ENCODE assay signal across 23 cellular contexts in the genomic region with DNA sequence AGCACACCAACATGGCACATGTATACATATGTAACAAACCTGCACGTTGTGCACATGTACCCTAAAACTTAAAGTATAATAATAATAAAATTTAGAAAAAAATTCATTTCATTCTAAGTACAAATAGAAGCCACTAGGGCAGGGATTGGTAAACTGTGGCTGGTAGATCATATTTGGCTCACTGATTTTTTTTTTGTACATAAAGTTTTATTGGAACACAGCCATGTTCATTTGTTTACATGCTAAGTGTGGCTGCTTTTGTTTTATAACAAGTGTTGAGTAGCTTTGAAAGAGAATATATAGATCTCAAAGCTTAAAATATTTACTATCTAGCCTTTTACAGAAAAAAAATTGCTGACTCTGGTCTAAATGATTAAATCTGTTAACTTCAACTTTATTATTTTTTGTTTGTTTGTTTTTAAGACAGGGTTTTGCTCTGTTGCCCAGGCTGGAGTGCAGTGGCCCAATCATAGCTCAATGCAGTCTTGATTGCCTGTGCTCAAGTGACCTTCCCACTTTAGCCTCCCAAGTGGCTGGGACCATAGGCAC. TPM values are rescaled to one million over a fixed set of nuclear protein-coding genes. Genes with fewer than 3 reads are reported as not detected.
A peak's percentile ranks its signal among the peaks of the same experiment; 100 is the strongest.
DNase-seq lines count a peak whose midpoint lies in the region; ATAC-seq, FAIRE-seq and TF ChIP-seq lines count a peak whose summit lies in the region.
"Had no signal": no experiment of that assay in that cellular context is flagged by ENCODE, and none has a peak within 500 bp of the region (broad histone marks: within the 10 kb centered on the region; RNA-seq: fewer than 3 reads in every experiment).

No MANE protein-coding gene starts in this region.

- POLR2A ChIA-PET in HepG2 (lab: Yijun Ruan, JAX) (no interaction called here), IMR-90 (lab: Charles Lee; ENCODE audit: unreplicated experiment) (no interaction called here), GM12878 (lab: Charles Lee) (no interaction called here)

- H2AFZ ChIP-seq in HepG2 (ENCODE audit: low read length) (no peak overlapping the region), IMR-90 (replicated peaks; ENCODE audit: low read length, poor library complexity) (no peak overlapping the region), GM12878 (ENCODE audit: control insufficient read depth, low read depth, low read length) (no peak overlapping the region), smooth muscle cell (ENCODE audit: low read depth) (no peak overlapping the region)

- H3K9ac ChIP-seq in HepG2 (ENCODE audit: insufficient read depth, low read depth, low read length), result no peak overlapping the region
- no peak overlapping the region for H3K9ac ChIP-seq in IMR-90 (ENCODE audit: low read depth, low read length)
- H3K9ac ChIP-seq in GM12878 (ENCODE audit: control insufficient read depth, insufficient read depth, low read length), result no peak overlapping the region
- H3K9ac ChIP-seq in smooth muscle cell (ENCODE audit: low read depth), result no peak overlapping the region
- H3K9ac ChIP-seq: BLaER1 had no signal

- intact Hi-C loops in HepG2 (cut with micrococcal nuclease; ENCODE audit: unreplicated experiment), result no loop called here
- intact Hi-C loops in right lobe of liver (cut with DNase I), result no loop called here
- intact Hi-C loops in IMR-90 (cut with micrococcal nuclease), result no loop called here
- intact Hi-C loops in GM12878 (cut with micrococcal nuclease; ENCODE audit: unreplicated experiment), result no loop called here
- intact Hi-C loops in thyroid gland (cut with DNase I), result no loop called here

- H2BK15ac ChIP-seq in IMR-90 (ENCODE audit: low read depth, low read length), result no peak overlapping the region

- H2BK120ac ChIP-seq in IMR-90 (ENCODE audit: low read depth, low read length), result no peak overlapping the region

- H3K23ac ChIP-seq in IMR-90 (ENCODE audit: low read depth, low read length), result no peak overlapping the region

- TF ChIP-seq RAD21 in HepG2 (CRISPR knock-in tag; IDR thresholded peaks at IDR 0.05), result no peak
- TF ChIP-seq RAD21 in IMR-90 (IDR thresholded peaks at IDR 0.05; ENCODE audit: low read length), result no peak
- TF ChIP-seq RAD21 in GM12878 (IDR thresholded peaks at IDR 0.05; ENCODE audit: insufficient read depth, low read depth, low read length), result no peak

- H3K56ac ChIP-seq in IMR-90 (ENCODE audit: extremely low read depth, insufficient read depth, low read length), result no peak overlapping the region

- H3F3A ChIP-seq in smooth muscle cell (ENCODE audit: low read depth), result no peaks in the 10 kb centered on the region

- no peak for TF ChIP-seq EP300 in HepG2 (IDR thresholded peaks at IDR 0.05; ENCODE audit: low read depth in 2 of 2, low read length in 2 of 2)
- no peak for TF ChIP-seq EP300 in HepG2 (CRISPR knock-in tag; IDR thresholded peaks at IDR 0.05; ENCODE audit: borderline replicate concordance)
- no peak for TF ChIP-seq EP300 in GM12878 (IDR thresholded peaks at IDR 0.05; ENCODE audit: borderline replicate concordance in 1 of 2, control insufficient read depth in 1 of 2, low read depth in 2 of 2, low read length in 2 of 2)

- H4K91ac ChIP-seq in IMR-90 (ENCODE audit: insufficient read depth, low read depth, low read length), result no peak overlapping the region

- dilution Hi-C loops in IMR-90 (cut with HindIII; ENCODE audit: low sequenced_read_pairs, unreplicated experiment), result no loop called here

- H3K36me3 ChIP-seq in HepG2 (replicated peaks in 1 of 2; ENCODE audit: control insufficient read depth in 1 of 2, insufficient read depth in 2 of 2, low read length in 2 of 2), result no peaks in the 10 kb centered on the region
- no peaks in the 10 kb centered on the region for H3K36me3 ChIP-seq in right lobe of liver
- peaks cover 2% of the 10 kb centered on the region; the same call in 1 of the 2 replicates for H3K36me3 ChIP-seq in IMR-90 (ENCODE audit: control insufficient read depth, insufficient read depth, low read length)
- H3K36me3 ChIP-seq in GM12878 (ENCODE audit: control insufficient read depth in 2 of 2, insufficient read depth in 2 of 2, low read length in 1 of 2), result no peaks in the 10 kb centered on the region
- peaks cover 5 to 8% of the 10 kb centered on the region in 2 donors for H3K36me3 ChIP-seq in thyroid gland
- no peaks in the 10 kb centered on the region for H3K36me3 ChIP-seq in smooth muscle cell (ENCODE audit: low read depth)
- H3K36me3 ChIP-seq: BE2C, BLaER1 had no signal

- no peaks in the 10 kb centered on the region; a peak in 1 of 5 replicates for H3K27me3 ChIP-seq in HepG2 (ENCODE audit: control insufficient read depth in 1 of 2, insufficient read depth in 2 of 2, low read length in 2 of 2)
- no peaks in the 10 kb centered on the region for H3K27me3 ChIP-seq in right lobe of liver
- no peaks in the 10 kb centered on the region for H3K27me3 ChIP-seq in IMR-90 (ENCODE audit: control insufficient read depth, insufficient read depth, low read length)
- no peaks in the 10 kb centered on the region for H3K27me3 ChIP-seq in GM12878 (replicated peaks in 1 of 2; ENCODE audit: control insufficient read depth in 2 of 2, insufficient read depth in 2 of 2, low read length in 1 of 2)
- H3K27me3 ChIP-seq in thyroid gland, result no peaks in the 10 kb centered on the region
- no peaks in the 10 kb centered on the region for H3K27me3 ChIP-seq in smooth muscle cell (ENCODE audit: low read depth)
- H3K27me3 ChIP-seq: BLaER1 had no signal

- BruUV-seq in HepG2 (replicated peaks; lab: Mats Ljungman, UMichigan), result no TSS peak
- BruUV-seq in IMR-90 (replicated peaks; lab: Mats Ljungman, UMichigan), result no TSS peak
- BruUV-seq in GM12878 (replicated peaks; lab: Mats Ljungman, UMichigan), result no TSS peak

- no peak overlapping the region for H2BK20ac ChIP-seq in IMR-90 (ENCODE audit: low read depth, low read length)

- H3K9me3 ChIP-seq in HepG2 (ENCODE audit: low read length) (no peaks in the 10 kb centered on the region), right lobe of liver (no peaks in the 10 kb centered on the region), IMR-90 (ENCODE audit: control insufficient read depth, insufficient read depth, low read length) (no peaks in the 10 kb centered on the region), GM12878 (replicated peaks; ENCODE audit: control insufficient read depth, insufficient read depth, low read length) (no peaks in the 10 kb centered on the region), thyroid gland (no peaks in the 10 kb centered on the region), smooth muscle cell (replicated peaks; ENCODE audit: low read depth) (no peaks in the 10 kb centered on the region)
- H3K9me3 ChIP-seq: BE2C, BLaER1, Caco-2 had no signal

- H4K5ac ChIP-seq in IMR-90 (ENCODE audit: low read depth, low read length), result no peak overlapping the region

- H2AK5ac ChIP-seq in IMR-90 (ENCODE audit: low read depth, low read length), result no peak overlapping the region

- H3K4me1 ChIP-seq in HepG2 (ENCODE audit: insufficient read depth, low read length) (no peaks in the 10 kb centered on the region), right lobe of liver (no peaks in the 10 kb centered on the region), IMR-90 (ENCODE audit: control insufficient read depth, insufficient read depth, low read length) (no peaks in the 10 kb centered on the region), GM12878 (ENCODE audit: control insufficient read depth, insufficient read depth, low read length) (no peaks in the 10 kb centered on the region), thyroid gland (no peaks in the 10 kb centered on the region), smooth muscle cell (ENCODE audit: low read depth) (no peaks in the 10 kb centered on the region)
- H3K4me1 ChIP-seq: BE2C, BLaER1, Caco-2 had no signal

- RAD21 ChIA-PET in GM12878 (lab: Charles Lee; ENCODE audit: unreplicated experiment), result no interaction called here

- H2BK5ac ChIP-seq in IMR-90 (ENCODE audit: low read depth, low read length, poor library complexity, severe bottlenecking), result no peak overlapping the region

- TF ChIP-seq CTCF in HepG2 (CRISPR knock-in tag; IDR thresholded peaks at IDR 0.05), result no peak
- TF ChIP-seq CTCF in right lobe of liver (IDR thresholded peaks at IDR 0.05), result no peak
- TF ChIP-seq CTCF in IMR-90 (conservative IDR thresholded peaks at IDR 0.05; ENCODE audit: low read depth, low read length), result no peak
- TF ChIP-seq CTCF in GM12878 (IDR thresholded peaks at IDR 0.05 in 2 of 3, conservative IDR thresholded peaks at IDR 0.05 in 1 of 3; ENCODE audit: control insufficient read depth in 2 of 3, extremely low read depth in 1 of 3, insufficient read depth in 1 of 3, low read depth in 3 of 3, low read length in 3 of 3), result no peak
- TF ChIP-seq CTCF in thyroid gland (IDR thresholded peaks at IDR 0.05), result no peak
- TF ChIP-seq CTCF in smooth muscle cell (IDR thresholded peaks at IDR 0.05; ENCODE audit: borderline replicate concordance, insufficient read depth, poor library complexity, severe bottlenecking), result no peak

- FAIRE-seq in HepG2 (lab: Jason Lieb, UNC) (no peak), GM12878 (lab: Jason Lieb, UNC) (no peak)
- FAIRE-seq: D721Med, G401.6, GM12892, GM18507 had no signal

- no peak for TF ChIP-seq POLR2A in HepG2 (IDR thresholded peaks at IDR 0.05; ENCODE audit: insufficient read depth in 1 of 2, low read depth in 2 of 2, low read length in 2 of 2)
- TF ChIP-seq POLR2A in right lobe of liver (IDR thresholded peaks at IDR 0.05), result no peak
- no peak for TF ChIP-seq POLR2A in IMR-90 (IDR thresholded peaks at IDR 0.05; ENCODE audit: low read depth, low read length)
- TF ChIP-seq POLR2A in GM12878 (IDR thresholded peaks at IDR 0.05; ENCODE audit: low read depth, low read length), result no peak
- no peak for TF ChIP-seq POLR2A in thyroid gland (IDR thresholded peaks at IDR 0.05)

- H3K79me2 ChIP-seq in HepG2 (ENCODE audit: insufficient read depth, low read length) (no peaks in the 10 kb centered on the region), GM12878 (ENCODE audit: control insufficient read depth, insufficient read depth, low read length) (no peaks in the 10 kb centered on the region), smooth muscle cell (ENCODE audit: low read depth) (no peaks in the 10 kb centered on the region)

- H3K9me1 ChIP-seq in IMR-90 (ENCODE audit: insufficient read depth, low read length), result peaks cover 3% of the 10 kb centered on the region; the same call in 1 of the 2 replicates

- H4K20me1 ChIP-seq in HepG2 (ENCODE audit: insufficient read depth, low read length) (no peaks in the 10 kb centered on the region), IMR-90 (ENCODE audit: insufficient read depth, low read length) (no peaks in the 10 kb centered on the region), GM12878 (ENCODE audit: control insufficient read depth, insufficient read depth) (no peaks in the 10 kb centered on the region), smooth muscle cell (ENCODE audit: low read depth) (no peaks in the 10 kb centered on the region)
- H4K20me1 ChIP-seq: BLaER1 had no signal

- H4K8ac ChIP-seq in IMR-90 (ENCODE audit: low read depth in 2 of 2, low read length in 2 of 2), result no peak overlapping the region

- H3K4me3 ChIP-seq in HepG2 (replicated peaks in 1 of 3; ENCODE audit: insufficient read depth in 1 of 3, low read depth in 2 of 3, low read length in 3 of 3), result no peak overlapping the region
- no peak overlapping the region for H3K4me3 ChIP-seq in right lobe of liver
- no peak overlapping the region for H3K4me3 ChIP-seq in IMR-90 (ENCODE audit: insufficient read depth, low read depth, low read length)
- H3K4me3 ChIP-seq in GM12878, result no peak overlapping the region
- H3K4me3 ChIP-seq in thyroid gland (replicated peaks in 1 of 3), result no peak overlapping the region
- H3K4me3 ChIP-seq in smooth muscle cell, result no peak overlapping the region
- H3K4me3 ChIP-seq: BLaER1 had no signal

- H3K27ac ChIP-seq in HepG2 (ENCODE audit: extremely low read length, insufficient read depth, low read length) (no peak overlapping the region), right lobe of liver (no peak overlapping the region), IMR-90 (ENCODE audit: insufficient read depth, low read length) (no peak overlapping the region), GM12878 (ENCODE audit: control insufficient read depth, insufficient read depth) (no peak overlapping the region), thyroid gland (no peak overlapping the region), smooth muscle cell (ENCODE audit: low read depth) (no peak overlapping the region)
- H3K27ac ChIP-seq: 22Rv1, BLaER1 had no signal

- no peak overlapping the region for H3K18ac ChIP-seq in IMR-90 (ENCODE audit: low read depth, low read length)

- no peak for ATAC-seq in HepG2
- ATAC-seq in right lobe of liver, result no peak
- no peak for ATAC-seq in IMR-90 (ENCODE audit: low read depth)
- ATAC-seq in GM12878, result no peak
- ATAC-seq: CD8-positive, alpha-beta T cell had no signal

- H2AK9ac ChIP-seq in IMR-90 (replicated peaks; ENCODE audit: low read depth, low read length, poor library complexity), result no peak overlapping the region

- in situ Hi-C loops in HepG2 (cut with HindIII; ENCODE audit: extremely low pct_ligation_motif_present, low pct_unique_long_range_greater_than_20kb), result no loop called here
- in situ Hi-C loops in IMR-90 (cut with MboI; ENCODE audit: low sequenced_read_pairs), result no loop called here
- in situ Hi-C loops in GM12878 (cut with MboI), result no loop called here

- CTCF ChIA-PET in HepG2 (lab: Yijun Ruan, JAX; ENCODE audit: low intra/inter-chr PET ratio, low total read pairs), result no interaction called here
- CTCF ChIA-PET in IMR-90 (lab: Yijun Ruan, JAX), result interaction anchor here (0.6 kb wide), 1 partner anchor 20 kb away, joined by 3 read pairs; no protein-coding TSS in a partner anchor
- CTCF ChIA-PET in GM12878 (lab: Yijun Ruan, JAX), result interaction anchor here (0.6 to 2.1 kb wide), 4 partner anchors 12 to 124 kb away, joined by 3 to 5 read pairs (median 4); no protein-coding TSS in a partner anchor

- no peaks in the 10 kb centered on the region for H3K79me1 ChIP-seq in IMR-90 (ENCODE audit: low read depth in 1 of 2, low read length in 2 of 2)

- no peak overlapping the region for H3K14ac ChIP-seq in IMR-90 (replicated peaks; ENCODE audit: low read depth, low read length)

- 0% methylated on average over 1 of the region's 1 CpG for WGBS in HepG2 (ENCODE audit: low lambda C conversion rate)
- 100% methylated on average over 1 of the region's 1 CpG for WGBS in right lobe of liver (ENCODE audit: insufficient coverage, low coverage, low lambda C conversion rate, missing lambda C conversion rate)
- no CpG with 5 or more reads among the region's 1 CpG for WGBS in IMR-90 (ENCODE audit: extremely low coverage in 2 of 2, insufficient read length in 1 of 2), 2 experiments
- 36% methylated on average over 1 of the region's 1 CpG for WGBS in GM12878 (ENCODE audit: insufficient coverage, insufficient replicate concordance, low lambda C conversion rate, missing lambda C conversion rate)
- 79 to 85% methylated on average over 1 of the region's 1 CpG for WGBS in thyroid gland, 2 donors
- WGBS in smooth muscle cell (ENCODE audit: low lambda C conversion rate), result 71% methylated on average over 1 of the region's 1 CpG

- H3K4me2 ChIP-seq in HepG2 (ENCODE audit: low read depth, low read length) (no peak overlapping the region), IMR-90 (ENCODE audit: low read depth, low read length) (no peak overlapping the region), GM12878 (ENCODE audit: control insufficient read depth, insufficient read depth) (no peak overlapping the region), smooth muscle cell (no peak overlapping the region)
- H3K4me2 ChIP-seq: BLaER1 had no signal

- no peak for DNase-seq in HepG2 (ENCODE audit: low spot score)
- DNase-seq in right lobe of liver, result no peak
- DNase-seq in IMR-90, result no peak
- no peak for DNase-seq in GM12878 (ENCODE audit: low read depth, low spot score)
- peak; percentile 24 to 41 for DNase-seq in thyroid gland
- no peak for DNase-seq in smooth muscle cell (lab: John Stamatoyannopoulos, UW; ENCODE audit: unreplicated experiment)
- DNase-seq in activated naive CD4-positive, alpha-beta T cell treated with Interleukin-2 at 50 U/mL for 16 hours, result no peak
- no peak for DNase-seq in NCI-H510A treated with DMSO at 0.1 percent for 48 hours (lab: John Stamatoyannopoulos, UW)
- DNase-seq: ACHN; BE2C; C1 segment of cervical spinal cord; Caco-2; Calu3; CD4-positive, alpha-beta T cell; CD8-positive, alpha-beta T cell; DMS79 treated with DMSO at 0.1 percent for 48 hours; GF-D8 had no signal

- SMC1A ChIA-PET in GM12878 (lab: Charles Lee; ENCODE audit: uncharacterized antibody, unreplicated experiment), result interaction anchor here (1.3 to 1.4 kb wide), 2 partner anchors 96 to 123 kb away, joined by 3 to 6 read pairs; no protein-coding TSS in a partner anchor

- no peak overlapping the region for H3K4ac ChIP-seq in IMR-90 (ENCODE audit: low read depth, low read length)

RNA-seq across cellular contexts. Expression of gene SLC30A4, which starts 32.8 kb away (rescaled TPM):
- total RNA-seq in HepG2 (2016; rRNA removed; fragmentation: Illumina TruSeq; extraction: Trizol), result 0.04 TPM in 1 of 2 replicates, not detected in the other
- not detected in 2 replicates for total RNA-seq in HepG2 (2016; cell fraction: cytosol; rRNA removed; fragmentation: Illumina TruSeq; extraction: Trizol; ENCODE audit: low read depth)
- 0.02 and 0.06 TPM in 2 replicates for total RNA-seq in HepG2 (2016; cell fraction: insoluble cytoplasmic fraction; rRNA removed; fragmentation: Illumina TruSeq; extraction: Trizol)
- total RNA-seq in HepG2 (2016; cell fraction: membrane; rRNA removed; fragmentation: Illumina TruSeq; extraction: Trizol), result 0.06 TPM in 1 of 2 replicates, not detected in the other
- 0.09 TPM in 1 of 2 replicates, not detected in the other for total RNA-seq in HepG2 (2016; cell fraction: nucleus; rRNA removed; fragmentation: Illumina TruSeq; extraction: Trizol)
- polyA plus RNA-seq in HepG2 (2011; rRNA removed), result 0.01 TPM in 2 replicates
- polyA plus RNA-seq in HepG2 (2011; cell fraction: cytosol; rRNA removed), result not detected in 2 replicates
- 0.03 and 0.07 TPM in 2 replicates for polyA plus RNA-seq in HepG2 (2011; cell fraction: nucleus; rRNA removed)
- polyA plus RNA-seq in HepG2 (2012), result 0.05 TPM in 1 of 2 replicates, not detected in the other
- polyA plus RNA-seq in HepG2 (2016; cell fraction: cytosol; fragmentation: Illumina TruSeq; extraction: Trizol; ENCODE audit: low read depth), result not detected in 2 replicates
- polyA plus RNA-seq in HepG2 (2016; cell fraction: insoluble cytoplasmic fraction; fragmentation: Illumina TruSeq; extraction: Trizol; ENCODE audit: low read depth), result 0.03 TPM in 1 of 2 replicates, not detected in the other
- not detected in 2 replicates for polyA plus RNA-seq in HepG2 (2016; cell fraction: membrane; fragmentation: Illumina TruSeq; extraction: Trizol; ENCODE audit: low read depth)
- 0.27 TPM in 1 of 2 replicates, not detected in the other for polyA plus RNA-seq in HepG2 (2016; cell fraction: nucleus; fragmentation: Illumina TruSeq; extraction: Trizol; ENCODE audit: insufficient read depth, low read depth)
- 2.8 TPM in 1 of 2 replicates, not detected in the other for polyA minus RNA-seq in HepG2 (2011; rRNA and poly(A)+ RNA removed; ENCODE audit: low replicate concordance)
- polyA minus RNA-seq in HepG2 (2011; cell fraction: cytosol; rRNA and poly(A)+ RNA removed), result not detected in 2 replicates
- under 0.01 TPM in 1 of 2 replicates, not detected in the other for polyA minus RNA-seq in HepG2 (2011; cell fraction: nucleus; rRNA and poly(A)+ RNA removed)
- total RNA-seq in right lobe of liver, result 1 to 10 TPM; 1.8 to 4.5 (median 3.0) TPM
- total RNA-seq in IMR-90 (2012; rRNA removed), result 5.6 and 7.5 TPM in 2 replicates
- polyA plus RNA-seq in IMR-90 (2012; rRNA removed), result 2.0 and 2.1 TPM in 2 replicates
- 1.2 and 1.9 TPM in 2 replicates for polyA plus RNA-seq in IMR-90 (2012; cell fraction: cytosol; rRNA removed)
- polyA plus RNA-seq in IMR-90 (2012; cell fraction: nucleus; rRNA removed; ENCODE audit: low replicate concordance), result 0.55 and 2.0 TPM in 2 replicates
- 0.88 and 1.1 TPM in 2 replicates for total RNA-seq in GM12878 (2013; cell fraction: nucleolus; rRNA removed)
- 0.17 and 0.22 TPM in 2 replicates for total RNA-seq in GM12878 (2014; rRNA removed)
- 0.28 and 0.31 TPM in 2 replicates for total RNA-seq in GM12878 (2014; rRNA removed; fragmentation: Illumina TruSeq; extraction: Trizol)
- 0.26 and 0.29 TPM in 2 replicates for total RNA-seq in GM12878 (2021)
- 0.24 TPM for polyA plus RNA-seq in GM12878 (2011; ENCODE audit: low read depth)
- polyA plus RNA-seq in GM12878 (2011; rRNA removed), result 0.06 and 0.07 TPM in 2 replicates
- polyA plus RNA-seq in GM12878 (2011; cell fraction: cytosol; rRNA removed), result 0.01 and 0.03 TPM in 2 replicates
- polyA plus RNA-seq in GM12878 (2011; cell fraction: nucleus; rRNA removed), result 0.03 and 0.04 TPM in 2 replicates
- polyA plus RNA-seq in GM12878 (2012), result 0.27 and 0.45 TPM in 2 replicates
- 0.18 and 0.41 TPM in 2 replicates for polyA plus RNA-seq in GM12878 (2014; fragmentation: Illumina TruSeq; extraction: Trizol)
- polyA plus RNA-seq in GM12878 (2014; fragmentation: Nextera tagmentation; extraction: Ambion mirVana), result under 1 TPM; 0.16 to 0.29 TPM
- polyA plus RNA-seq in GM12878 (2014; rRNA removed), result 0.06 and 0.23 TPM in 2 replicates
- polyA plus RNA-seq in GM12878 (2016; fragmentation: Nextera tagmentation; extraction: Ambion mirVana), result under 1 TPM; 0.05 to 0.23 TPM
- polyA minus RNA-seq in GM12878 (2011; rRNA and poly(A)+ RNA removed), result 0.05 and 0.07 TPM in 2 replicates
- 0.40 TPM in 1 of 2 replicates, not detected in the other for polyA minus RNA-seq in GM12878 (2011; cell fraction: cytosol; rRNA and poly(A)+ RNA removed)
- polyA minus RNA-seq in GM12878 (2011; cell fraction: nucleus; rRNA and poly(A)+ RNA removed), result 0.10 and 0.12 TPM in 2 replicates
- 10 to 100 TPM; 12.5 to 15.9 (median 13.6) TPM for total RNA-seq in thyroid gland
- total RNA-seq in smooth muscle cell, result 4.8 and 7.9 TPM in 2 replicates
- polyA plus RNA-seq in smooth muscle cell, result 0.43 and 1.9 TPM in 2 replicates

Comparison
In these comparisons a context has a peak if more than half of its experiments do, and no peak if none do; other contexts are left out.
1. DNase-seq: peak in thyroid gland (2 of 2); none in HepG2 (single experiment), right lobe of liver (0 of 3), IMR-90 (single experiment), GM12878 (single experiment), smooth muscle cell (single experiment), activated naive CD4-positive, alpha-beta T cell treated with Interleukin-2 at 50 U/mL for 16 hours (single experiment) and NCI-H510A treated with DMSO at 0.1 percent for 48 hours (single experiment).
2. Of the 75 proteins assayed by ChIP-seq in both HepG2 and GM12878: peak only in HepG2: none; only in GM12878: ZBTB40; in both: none; in neither: 74.